In the genomic region with DNA sequence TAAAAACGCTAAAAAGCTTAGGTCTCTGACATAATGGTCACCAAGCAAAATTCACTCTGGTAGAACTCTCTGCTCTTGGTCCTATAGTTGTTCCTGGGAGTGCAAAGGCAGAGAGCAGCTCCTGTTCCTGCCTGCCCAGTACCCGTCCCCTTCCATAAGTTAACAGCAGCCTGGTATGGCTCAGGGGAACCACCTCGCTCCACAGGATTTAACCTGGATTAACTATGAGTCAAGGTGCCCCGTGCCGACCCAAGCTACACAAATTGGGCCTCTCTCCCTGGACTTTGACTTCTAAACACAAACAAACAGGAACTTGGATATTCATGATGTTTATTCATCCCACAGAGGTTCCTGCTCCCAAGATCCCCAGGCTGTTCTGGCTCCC, we compare ENCODE assay signal across 10 cellular contexts. TPM values are rescaled to one million over a fixed set of nuclear protein-coding genes. Genes with fewer than 3 reads are reported as not detected.
DNase-seq lines count a peak whose midpoint lies in the region; ATAC-seq, FAIRE-seq and TF ChIP-seq lines count a peak whose summit lies in the region.
"Had no signal": no experiment of that assay in that cellular context is flagged by ENCODE, and none has a peak within 500 bp of the region (broad histone marks: within the 10 kb centered on the region; RNA-seq: fewer than 3 reads in every experiment).

No MANE protein-coding gene starts in this region.

- peaks cover 8% of the 10 kb centered on the region for H3K36me3 Mint-ChIP-seq in astrocyte (ENCODE audit: low read depth, unreplicated experiment)
- H3K36me3 Mint-ChIP-seq in activated CD8-positive, alpha-beta memory T cell treated with anti-CD3 and anti-CD28 coated beads, Interleukin-2, amount 10 ng/mL, durations not matched to agents 7 days and 5 days, result peaks cover 27% of the 10 kb centered on the region

- H3K79me2 ChIP-seq in astrocyte (ENCODE audit: insufficient read depth, low read length), result peaks cover 5% of the 10 kb centered on the region

- no peaks in the 10 kb centered on the region for H3K27me3 Mint-ChIP-seq in astrocyte (ENCODE audit: low read depth, unreplicated experiment)
- H3K27me3 Mint-ChIP-seq in activated CD8-positive, alpha-beta memory T cell treated with anti-CD3 and anti-CD28 coated beads, Interleukin-2, amount 10 ng/mL, durations not matched to agents 7 days and 5 days, result no peaks in the 10 kb centered on the region

- H3K27me3 ChIP-seq in H7 (ENCODE audit: control insufficient read depth, insufficient read depth, low read length) (no peaks in the 10 kb centered on the region), astrocyte (ENCODE audit: insufficient read depth, low read length) (no peaks in the 10 kb centered on the region), skeletal muscle tissue (ENCODE audit: control insufficient read depth in 3 of 3, insufficient read depth in 3 of 3, low read length in 3 of 3) (no peaks in the 10 kb centered on the region)
- H3K27me3 ChIP-seq: brain microvascular endothelial cell had no signal

- ATAC-seq in activated CD8-positive, alpha-beta memory T cell treated with anti-CD3 and anti-CD28 coated beads, Interleukin-2, amount 10 ng/mL, durations not matched to agents 7 days and 5 days, result no peak
- no peak for ATAC-seq in GM21825 (IDR thresholded peaks at IDR 0.05; ENCODE audit: unreplicated experiment)
- ATAC-seq in GM19035 (IDR thresholded peaks at IDR 0.05; ENCODE audit: unreplicated experiment), result no peak

- no peak overlapping the region for H3K9ac ChIP-seq in astrocyte (ENCODE audit: low read length)
- peak overlapping the region; percentile 61 to 71 (median 66) for H3K9ac ChIP-seq in skeletal muscle tissue (ENCODE audit: low read depth in 1 of 3, low read length in 3 of 3)

- H3K4me3 ChIP-seq in H7 (ENCODE audit: insufficient read depth, low read depth, low read length) (no peak overlapping the region), astrocyte (ENCODE audit: insufficient read depth, low read depth, low read length) (no peak overlapping the region), skeletal muscle tissue (ENCODE audit: low read length in 3 of 3) (peak overlapping the region in 2 of 3 donors; percentile 6 to 11)

- no peak overlapping the region for H2AFZ ChIP-seq in astrocyte (ENCODE audit: low read depth, low read length)

- H3K9me3 ChIP-seq in astrocyte (ENCODE audit: insufficient read depth, low read depth, low read length) (no peaks in the 10 kb centered on the region), skeletal muscle tissue (ENCODE audit: control insufficient read depth in 3 of 3, low read length in 3 of 3) (no peaks in the 10 kb centered on the region)

- peaks cover 21% of the 10 kb centered on the region for H3K4me1 Mint-ChIP-seq in astrocyte (ENCODE audit: low read depth, unreplicated experiment)
- H3K4me1 Mint-ChIP-seq in activated CD8-positive, alpha-beta memory T cell treated with anti-CD3 and anti-CD28 coated beads, Interleukin-2, amount 10 ng/mL, durations not matched to agents 7 days and 5 days, result peaks cover 4% of the 10 kb centered on the region

- CTCF ChIA-PET in activated CD8-positive, alpha-beta memory T cell treated with anti-CD3 and anti-CD28 coated beads, Interleukin-2, amount 10 ng/mL, durations not matched to agents 7 days and 5 days (lab: Charles Lee), result interaction anchor here (0.7 to 1.1 kb wide), 3 partner anchors 23 to 381 kb away, joined by 3 read pairs; no protein-coding TSS in a partner anchor

- H3K36me3 ChIP-seq in H7 (replicated peaks; ENCODE audit: control insufficient read depth, insufficient read depth, low read length) (peaks cover 6% of the 10 kb centered on the region; the same call in 1 of the 2 replicates), astrocyte (ENCODE audit: insufficient read depth, low read length) (no peaks in the 10 kb centered on the region), skeletal muscle tissue (ENCODE audit: control insufficient read depth in 3 of 3, insufficient read depth in 3 of 3, low read length in 3 of 3) (peaks cover 4 to 11% (median 9%) of the 10 kb centered on the region in 3 donors)
- H3K36me3 ChIP-seq: brain microvascular endothelial cell had no signal

- peaks cover 6% of the 10 kb centered on the region for H4K20me1 ChIP-seq in astrocyte (ENCODE audit: insufficient read depth, low read length)

- no peak for FAIRE-seq in astrocyte (lab: Jason Lieb, UNC)

- H3K4me3 Mint-ChIP-seq in astrocyte (ENCODE audit: unreplicated experiment), result no peak overlapping the region
- no peak overlapping the region for H3K4me3 Mint-ChIP-seq in activated CD8-positive, alpha-beta memory T cell treated with anti-CD3 and anti-CD28 coated beads, Interleukin-2, amount 10 ng/mL, durations not matched to agents 7 days and 5 days

- peak; percentile 47 for DNase-seq in H7
- no peak for DNase-seq in astrocyte (ENCODE audit: low read depth)
- peak; percentile 57 for DNase-seq in islet precursor cell
- DNase-seq in activated CD8-positive, alpha-beta memory T cell treated with anti-CD3 and anti-CD28 coated beads, Interleukin-2, amount 10 ng/mL, durations not matched to agents 7 days and 5 days, result no peak
- DNase-seq in NCI-H526 (lab: John Stamatoyannopoulos, UW), result no peak
- DNase-seq: GOT3 had no signal

- TF ChIP-seq CTCF in astrocyte (IDR thresholded peaks at IDR 0.05; ENCODE audit: insufficient read depth, low read depth, low read length), result no peak

- H3K9me3 Mint-ChIP-seq in astrocyte (ENCODE audit: unreplicated experiment), result no peaks in the 10 kb centered on the region
- H3K9me3 Mint-ChIP-seq in activated CD8-positive, alpha-beta memory T cell treated with anti-CD3 and anti-CD28 coated beads, Interleukin-2, amount 10 ng/mL, durations not matched to agents 7 days and 5 days (ENCODE audit: low read depth), result peaks cover 6% of the 10 kb centered on the region

- peaks cover 7% of the 10 kb centered on the region for H3K4me1 ChIP-seq in astrocyte (ENCODE audit: insufficient read depth, low read length)
- peaks cover 16 to 24% (median 22%) of the 10 kb centered on the region in 3 donors for H3K4me1 ChIP-seq in skeletal muscle tissue (ENCODE audit: control insufficient read depth in 3 of 3, insufficient read depth in 3 of 3, low read length in 3 of 3)

- peak overlapping the region; percentile 11 for H3K4me2 ChIP-seq in astrocyte (ENCODE audit: low read length)

- peak overlapping the region; percentile 83 for H3K27ac Mint-ChIP-seq in astrocyte (ENCODE audit: unreplicated experiment)
- no peak overlapping the region for H3K27ac Mint-ChIP-seq in activated CD8-positive, alpha-beta memory T cell treated with anti-CD3 and anti-CD28 coated beads, Interleukin-2, amount 10 ng/mL, durations not matched to agents 7 days and 5 days

- H3K27ac ChIP-seq in astrocyte (ENCODE audit: low read depth, low read length) (no peak overlapping the region), skeletal muscle tissue (ENCODE audit: low read depth, low read length) (peak overlapping the region; percentile 84)
- H3K27ac ChIP-seq: brain microvascular endothelial cell had no signal

RNA-seq across cellular contexts. Expression of gene SCAP, which starts 32.1 kb away (rescaled TPM):
- total RNA-seq in H7 (2014; rRNA removed; shearing (Covaris generic)), result 104 and 112 TPM in 2 replicates
- total RNA-seq in astrocyte (47.9 TPM in 2 replicates), skeletal muscle tissue (53.8 TPM)
- 10 to 100 TPM; 65.5 to 69.2 TPM for total RNA-seq in activated CD8-positive, alpha-beta memory T cell treated with anti-CD3 and anti-CD28 coated beads, Interleukin-2, amount 10 ng/mL, durations not matched to agents 7 days and 5 days

Comparison
In these comparisons a context has a peak if more than half of its experiments do, and no peak if none do; other contexts are left out.
1. DNase-seq: peak in H7 (single experiment) and islet precursor cell (single experiment); none in astrocyte (single experiment), activated CD8-positive, alpha-beta memory T cell treated with anti-CD3 and anti-CD28 coated beads, Interleukin-2, amount 10 ng/mL, durations not matched to agents 7 days and 5 days (single experiment) and NCI-H526 (0 of 2).
2. H3K4me3 ChIP-seq: peak in skeletal muscle tissue (2 of 3); none in H7 (single experiment) and astrocyte (single experiment).